ENCODE assay signal across 20 cellular contexts in the genomic region with DNA sequence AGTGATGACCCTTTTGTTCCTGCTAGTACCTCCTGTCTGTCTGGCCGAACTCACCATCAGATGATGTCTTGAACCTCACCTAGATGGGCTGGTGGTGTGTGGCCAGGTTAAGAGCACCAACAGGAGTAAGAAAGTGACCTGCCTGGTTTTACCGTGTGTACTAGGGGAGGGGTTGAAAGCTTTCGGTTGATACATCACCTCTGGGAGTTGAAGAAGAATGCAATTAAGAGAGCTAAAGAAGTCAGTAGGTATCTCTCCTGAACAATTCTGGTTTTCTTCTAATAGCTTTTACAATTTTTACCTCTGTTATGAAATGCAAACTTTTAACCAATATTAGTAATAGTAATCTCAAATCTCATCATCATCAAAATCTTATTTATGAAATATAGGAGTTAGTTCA. TPM values are rescaled to one million over a fixed set of nuclear protein-coding genes. Genes with fewer than 3 reads are reported as not detected.
"Had no signal": no experiment of that assay in that cellular context is flagged by ENCODE, and none has a peak within 500 bp of the region (broad histone marks: within the 10 kb centered on the region; RNA-seq: fewer than 3 reads in every experiment).

A gene with protein sequence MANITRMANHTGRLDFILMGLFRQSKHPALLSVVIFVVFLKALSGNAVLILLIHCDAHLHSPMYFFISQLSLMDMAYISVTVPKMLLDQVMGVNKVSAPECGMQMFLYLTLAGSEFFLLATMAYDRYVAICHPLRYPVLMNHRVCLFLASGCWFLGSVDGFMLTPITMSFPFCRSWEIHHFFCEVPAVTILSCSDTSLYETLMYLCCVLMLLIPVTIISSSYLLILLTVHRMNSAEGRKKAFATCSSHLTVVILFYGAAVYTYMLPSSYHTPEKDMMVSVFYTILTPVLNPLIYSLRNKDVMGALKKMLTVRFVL (minus strand): TSS at position 101 of the 400 bp plus-strand sequence. CDS start 3,281 bp downstream, outside the sequence.

RNA-seq across cellular contexts. Expression of the gene that starts here (rescaled TPM):
- total RNA-seq: activated naive CD4-positive, alpha-beta T cell treated with anti-CD3 and anti-CD28 coated beads for 36 hours; activated naive CD4-positive, alpha-beta T cell treated with anti-CD3 and anti-CD28 coated beads, Interleukin-2, amount 50 U/mL, for 72 hours; activated naive CD8-positive, alpha-beta T cell treated with anti-CD3 and anti-CD28 coated beads for 36 hours; activated naive CD8-positive, alpha-beta T cell treated with anti-CD3 and anti-CD28 coated beads, Interleukin-2, amount 10 ng/mL, durations not matched to agents 7 days and 5 days; activated T-cell treated with anti-CD3 and anti-CD28 coated beads, Interleukin-2, amount 50 U/mL, for 4 hours; activated T-cell treated with anti-CD3 and anti-CD28 coated beads, Interleukin-2, amount 50 U/mL, for 72 hours; activated T-helper 1 cell treated with anti-CD3 and anti-CD28 coated beads, Interleukin-12 subunit alpha, Interleukin-12 subunit beta, Interleukin-2, Interleukin-4 antibody, amounts not matched to agents 30 ng/mL and 10 ng/mL and 1 ng/mL, durations not matched to agents 14 hours and 24 hours and 36 hours; activated T-helper 17 cell treated with anti-CD3 and anti-CD28 coated beads, Interleukin-2, amount 50 U/mL, for 72 hours; activated T-helper 2 cell treated with anti-CD3 and anti-CD28 coated beads, Interferon-gamma antibody, Interleukin-2, Interleukin-4, amounts not matched to agents 10 μg/mL and 5 μg/mL and 100 μg/mL, durations not matched to agents 14 hours and 24 hours and 36 hours; adrenal gland; aorta; ascending aorta; astrocyte; body of pancreas; breast epithelium; bronchial epithelial cell; cardiac muscle cell; cardiac septum; cerebellum; chondrocyte had no signal
